In the genomic region with DNA sequence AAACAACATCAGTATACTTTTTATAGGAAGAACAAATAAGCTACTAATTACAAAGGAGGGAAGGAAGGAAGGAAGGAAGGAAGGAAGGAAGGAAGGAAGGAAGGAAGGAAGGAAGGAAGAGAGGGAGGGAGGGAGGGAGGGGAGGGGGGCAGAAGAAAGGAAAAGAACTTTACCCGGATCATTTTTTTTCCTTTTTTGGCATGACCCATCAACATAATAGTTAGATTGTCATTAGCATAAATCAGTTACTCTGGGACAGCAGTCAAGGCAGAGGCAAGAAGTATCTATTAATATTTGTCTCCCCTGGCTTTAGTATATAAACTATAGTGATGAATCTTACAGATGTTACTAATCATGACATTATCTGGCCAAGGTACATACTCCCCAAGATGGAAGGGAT, we compare ENCODE assay signal across 21 cellular contexts. TPM values are rescaled to one million over a fixed set of nuclear protein-coding genes. Genes with fewer than 3 reads are reported as not detected.
DNase-seq lines count a peak whose midpoint lies in the region; ATAC-seq and TF ChIP-seq lines count a peak whose summit lies in the region.
"Had no signal": no experiment of that assay in that cellular context is flagged by ENCODE, and none has a peak within 500 bp of the region (broad histone marks: within the 10 kb centered on the region; RNA-seq: fewer than 3 reads in every experiment).

No MANE protein-coding gene starts in this region.

- H3K27ac ChIP-seq in A673 (ENCODE audit: low read depth, low read length, poor library complexity, severe bottlenecking) (peak overlapping the region; percentile 98), H9 (ENCODE audit: insufficient read length, low read depth, low read length) (no peak overlapping the region)
- H3K27ac ChIP-seq: 22Rv1, A549, BLaER1 had no signal

- H2BK120ac ChIP-seq in H9 (ENCODE audit: low read depth, low read length, poor library complexity, severe bottlenecking), result no peak overlapping the region

- no peak overlapping the region for H4K91ac ChIP-seq in H9 (ENCODE audit: insufficient read length, low read depth, low read length)

- H2BK5ac ChIP-seq in H9 (ENCODE audit: insufficient read length, low read length), result no peak overlapping the region

- H3K23ac ChIP-seq in H9 (ENCODE audit: insufficient read length, low read depth, low read length), result no peak overlapping the region

- no peak overlapping the region for H2BK15ac ChIP-seq in H9 (ENCODE audit: low read depth, low read length)

- no peak overlapping the region for H4K8ac ChIP-seq in H9 (replicated peaks; ENCODE audit: insufficient read length, low read depth, low read length)

- H3K27me3 ChIP-seq in A673 (replicated peaks; ENCODE audit: insufficient read depth, low read depth, low read length, poor library complexity) (no peaks in the 10 kb centered on the region), H9 (ENCODE audit: insufficient read depth, low read length) (no peaks in the 10 kb centered on the region)
- H3K27me3 ChIP-seq: BE2C, BLaER1 had no signal

- CTCF ChIA-PET in A673 (lab: Charles Lee), result interaction anchor here (0.6 kb wide), 3 partner anchors 9 to 471 kb away, joined by 3 to 9 read pairs (median 7); a partner anchor contains a TSS
- CTCF ChIA-PET in WTC11 (lab: Charles Lee), result no interaction called here

- H3K9me3 ChIP-seq in A673 (ENCODE audit: low read depth, low read length, poor library complexity, severe bottlenecking), result no peaks in the 10 kb centered on the region
- H3K9me3 ChIP-seq in H9 (ENCODE audit: control insufficient read depth, low read depth, low read length), result no peaks in the 10 kb centered on the region
- H3K9me3 ChIP-seq: A549, BE2C, BLaER1 had no signal

- H3K27me3 Mint-ChIP-seq in H9 (ENCODE audit: low read depth) (no peaks in the 10 kb centered on the region), WTC11 (ENCODE audit: low read depth) (no peaks in the 10 kb centered on the region)
- H3K27me3 Mint-ChIP-seq: CD4-positive, alpha-beta memory T cell; CD4-positive, CD25-positive, alpha-beta regulatory T cell had no signal

- TF ChIP-seq CTCF in A673 (conservative IDR thresholded peaks at IDR 0.05; ENCODE audit: low read depth, low read length), result no peak
- no peak for TF ChIP-seq CTCF in H9 (conservative IDR thresholded peaks at IDR 0.05)
- no peak for TF ChIP-seq CTCF in WTC11 (IDR thresholded peaks at IDR 0.05)

- H3K36me3 ChIP-seq in A673 (ENCODE audit: insufficient read depth, low read length, poor library complexity, severe bottlenecking), result no peaks in the 10 kb centered on the region
- H3K36me3 ChIP-seq: BE2C, BLaER1 had no signal

- H2AFZ ChIP-seq in H9 (ENCODE audit: low read length), result no peak overlapping the region

- no peak overlapping the region for H4K5ac ChIP-seq in H9 (ENCODE audit: insufficient read length, low read depth, low read length)

- H3K23me2 ChIP-seq in H9 (ENCODE audit: insufficient read length, low read depth, low read length, poor library complexity, severe bottlenecking), result no peaks in the 10 kb centered on the region

- intact Hi-C loops in A673 (cut with micrococcal nuclease; ENCODE audit: unreplicated experiment), result loop anchor here (5.0 kb wide), 3 partner anchors 51 to 246 kb away; no protein-coding TSS in a partner anchor

- no peak overlapping the region for H3K4ac ChIP-seq in H9 (ENCODE audit: low read depth, low read length)

- no peak overlapping the region for H2BK12ac ChIP-seq in H9 (ENCODE audit: insufficient read length, low read depth, low read length)

- H3K56ac ChIP-seq in H9 (ENCODE audit: insufficient read length, low read depth, low read length), result no peak overlapping the region

- H3K36me3 Mint-ChIP-seq in H9 (ENCODE audit: insufficient read depth in 1 of 3, low read depth in 3 of 3) (peaks cover 0 to 7% (median 0%) of the 10 kb centered on the region in 3 experiments; a peak in 1 of 7 replicates), WTC11 (no peaks in the 10 kb centered on the region)
- H3K36me3 Mint-ChIP-seq: CD14-positive monocyte; CD4-positive, alpha-beta memory T cell; CD4-positive, CD25-positive, alpha-beta regulatory T cell; CD8-positive, alpha-beta memory T cell had no signal

- POLR2A ChIA-PET in A673 (lab: Charles Lee; ENCODE audit: low non-redundant PET), result interaction anchor here (0.6 kb wide), 1 partner anchor 686 kb away, joined by 14 read pairs; no protein-coding TSS in a partner anchor
- POLR2A ChIA-PET in WTC11 (lab: Charles Lee), result interaction anchor here (0.7 kb wide), 1 partner anchor 193 kb away, joined by 4 read pairs; no protein-coding TSS in a partner anchor

- peak; percentile 93 for DNase-seq in A673 (ENCODE audit: low spot score)
- DNase-seq in H9, result no peak
- DNase-seq in WTC11 (ENCODE audit: low spot score), result no peak
- DNase-seq in activated effector memory CD4-positive, alpha-beta T cell treated with Interleukin-2 at 50 U/mL for 16 hours, result no peak
- DNase-seq: ACHN; BE2C; C1 segment of cervical spinal cord; CD4-positive, alpha-beta memory T cell; CD4-positive, CD25-positive, alpha-beta regulatory T cell; CD8-positive, alpha-beta memory T cell; COR-L47; DMS 273 treated with DMSO at 0.1 percent for 48 hours; DMS153; DMS53; DMS79 treated with DMSO at 0.1 percent for 48 hours; GF-D8 had no signal

- H3K4me2 ChIP-seq in H9 (ENCODE audit: insufficient read depth, insufficient read length, low read length), result no peak overlapping the region
- H3K4me2 ChIP-seq: A549, BLaER1 had no signal

- no peak overlapping the region for H3K18ac ChIP-seq in H9 (ENCODE audit: insufficient read length, low read depth, low read length)

- H2BK20ac ChIP-seq in H9 (ENCODE audit: low read depth, low read length, poor library complexity, severe bottlenecking), result no peak overlapping the region

- H3K79me2 ChIP-seq in H9 (ENCODE audit: insufficient read depth, low read length), result no peaks in the 10 kb centered on the region

- no TSS peak for BruUV-seq in A673 (replicated peaks; lab: Mats Ljungman, UMichigan)

- no peak overlapping the region for H3K14ac ChIP-seq in H9 (ENCODE audit: insufficient read depth, low read length)

- H3K4me3 ChIP-seq in A673 (ENCODE audit: low read depth, low read length, poor library complexity, severe bottlenecking), result no peak overlapping the region
- H3K4me3 ChIP-seq: A549, BLaER1 had no signal

- no peaks in the 10 kb centered on the region for H4K20me1 ChIP-seq in H9 (ENCODE audit: control insufficient read depth, insufficient read depth, insufficient read length)
- H4K20me1 ChIP-seq: BLaER1 had no signal

- H3K4me3 Mint-ChIP-seq in H9, result no peak overlapping the region
- H3K4me3 Mint-ChIP-seq in WTC11, result no peak overlapping the region
- H3K4me3 Mint-ChIP-seq: CD14-positive monocyte; CD4-positive, alpha-beta memory T cell; CD4-positive, CD25-positive, alpha-beta regulatory T cell; CD8-positive, alpha-beta memory T cell had no signal

- no peaks in the 10 kb centered on the region; a peak in 1 of 5 replicates for H3K9me3 Mint-ChIP-seq in H9
- H3K9me3 Mint-ChIP-seq in WTC11, result peaks cover 5% of the 10 kb centered on the region
- H3K9me3 Mint-ChIP-seq: CD4-positive, alpha-beta memory T cell had no signal

- no peak overlapping the region for H3K9ac ChIP-seq in H9 (ENCODE audit: extremely low read depth, insufficient read length, low read length)
- H3K9ac ChIP-seq: BLaER1 had no signal

- H3K79me1 ChIP-seq in H9 (ENCODE audit: insufficient read depth, low read depth, low read length, poor library complexity, severe bottlenecking), result no peaks in the 10 kb centered on the region

- no CpG with 5 or more reads among the region's 1 CpG for WGBS in H9 (ENCODE audit: extremely low coverage, insufficient read length, low lambda C conversion rate)

- no peak overlapping the region for H3T11ph ChIP-seq in H9 (ENCODE audit: low read length)

- H3K4me1 Mint-ChIP-seq in H9, result peaks cover 46 to 57% of the 10 kb centered on the region in 2 experiments
- H3K4me1 Mint-ChIP-seq in WTC11, result peaks cover 57% of the 10 kb centered on the region
- H3K4me1 Mint-ChIP-seq: CD14-positive monocyte; CD4-positive, alpha-beta memory T cell; CD4-positive, CD25-positive, alpha-beta regulatory T cell; CD8-positive, alpha-beta memory T cell had no signal

- ATAC-seq in WTC11 (no peak), GM18909 (IDR thresholded peaks at IDR 0.05; ENCODE audit: poor library complexity, unreplicated experiment) (no peak)
- ATAC-seq: A549 had no signal

- H3K27ac Mint-ChIP-seq in H9 (peak overlapping the region in 2 of 3 experiments; percentile 49 to 72; a peak in 4 of 7 replicates), WTC11 (peak overlapping the region; percentile 74; the same call in 1 of the 2 replicates)
- H3K27ac Mint-ChIP-seq: CD14-positive monocyte; CD4-positive, alpha-beta memory T cell; CD4-positive, CD25-positive, alpha-beta regulatory T cell; CD8-positive, alpha-beta memory T cell had no signal

- H2AK5ac ChIP-seq in H9 (ENCODE audit: insufficient read length, low read length), result no peak overlapping the region

- H3K4me1 ChIP-seq in A673 (ENCODE audit: insufficient read depth, low read length, poor library complexity, severe bottlenecking) (peaks cover 58% of the 10 kb centered on the region), H9 (ENCODE audit: insufficient read depth, low read length) (peaks cover 3% of the 10 kb centered on the region; the same call in 1 of the 2 replicates)
- H3K4me1 ChIP-seq: A549 had no signal

TF ChIP-seq in WTC11, 78 proteins besides CTCF, POLR2A, EP300 and RAD21 (continues in another document):
- no peak for TF ChIP-seq GABPB1 (CRISPR knock-in tag; IDR thresholded peaks at IDR 0.05)

RNA-seq across cellular contexts. Expression of a gene that starts 35.2 kb away (rescaled TPM):
- total RNA-seq in A673 (2021) (74.7 and 79.4 TPM in 2 replicates), H9 (2021) (not detected in 2 replicates), WTC11 (2021) (0.16 to 0.41 TPM (median 0.37 TPM) in 3 replicates)
- total RNA-seq: CD4-positive, alpha-beta memory T cell; CD4-positive, CD25-positive, alpha-beta regulatory T cell; CD8-positive, alpha-beta memory T cell had no signal

Comparison
In these comparisons a context has a peak if more than half of its experiments do, and no peak if none do; other contexts are left out.
1. RNA of a gene that starts 35.2 kb away (total RNA-seq): 74.7 to 79.4 TPM in A673; 0.16 to 0.41 TPM in WTC11 and not detected in H9; every median in the first group is over 10 times any median in the second.